Comparison of ENCODE assay signal across 19 cellular contexts in the genomic region with DNA sequence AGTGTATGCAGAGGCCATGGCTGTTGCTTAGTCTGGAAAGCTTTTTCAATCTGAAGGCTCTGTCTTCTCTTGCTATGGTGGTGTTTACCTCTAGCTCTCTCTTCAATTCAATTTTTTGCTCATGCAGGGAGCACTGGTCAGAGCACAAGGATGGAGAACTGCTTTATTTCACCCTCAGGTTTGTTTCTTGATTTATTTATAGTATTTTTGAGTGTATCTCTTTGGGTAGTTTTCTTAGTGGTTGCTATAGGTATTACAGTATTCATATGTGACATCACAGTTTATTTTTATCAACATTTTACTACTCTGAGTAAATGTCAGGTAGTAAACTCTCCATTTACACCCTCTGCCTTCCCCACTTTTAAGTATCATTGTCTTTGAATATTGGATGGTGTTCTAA.
DNase-seq lines count a peak whose midpoint lies in the region; ATAC-seq, FAIRE-seq and TF ChIP-seq lines count a peak whose summit lies in the region.
"Had no signal": no experiment of that assay in that cellular context is flagged by ENCODE, and none has a peak within 500 bp of the region (broad histone marks: within the 10 kb centered on the region; RNA-seq: fewer than 3 reads in every experiment).

No MANE protein-coding gene starts in this region.

- H3K56ac ChIP-seq in IMR-90 (ENCODE audit: extremely low read depth, insufficient read depth, low read length): no peak overlapping the region

- DNase-seq in D721Med (ENCODE audit: insufficient read length, low spot score): no peak
- no peak for DNase-seq in IMR-90
- no peak for DNase-seq in endodermal cell
- no peak for DNase-seq in osteoblast (ENCODE audit: insufficient read length, low spot score, missing footprints)
- DNase-seq in effector memory CD4-positive, alpha-beta T cell: no peak
- DNase-seq in DMS114 treated with DMSO at 0.1 percent for 48 hours (lab: John Stamatoyannopoulos, UW; ENCODE audit: unreplicated experiment): no peak
- DNase-seq in GM13976 (ENCODE audit: low spot score): no peak
- DNase-seq: activated CD4-positive, CD25-positive, alpha-beta regulatory T cell treated with anti-CD3 and anti-CD28 coated beads, Interleukin-2, amount 50 U/mL, for 72 hours; activated effector memory CD4-positive, alpha-beta T cell treated with Interleukin-2 at 50 U/mL for 16 hours; DMS 273 treated with DMSO at 0.1 percent for 48 hours; heart left ventricle; NCI-H187 treated with DMSO at 0.1 percent for 48 hours; NCI-H446; SHP77 treated with DMSO at 0.1 percent for 48 hours; stimulated activated CD4-positive, alpha-beta T cell treated with anti-CD3 and anti-CD28 coated beads, Interleukin-1b, Interleukin-23, amount 100 ng/mL, for 48 hours; T-helper 9 cell had no signal

- H3K9ac ChIP-seq in IMR-90 (ENCODE audit: low read depth, low read length): no peak overlapping the region
- H3K9ac ChIP-seq in endodermal cell (ENCODE audit: extremely low read depth, low read length, poor library complexity, severe bottlenecking): no peak overlapping the region

- H3K27me3 ChIP-seq in IMR-90 (ENCODE audit: control insufficient read depth, insufficient read depth, low read length) (no peaks in the 10 kb centered on the region), endodermal cell (ENCODE audit: control insufficient read depth, insufficient read depth, low read length, poor library complexity, severe bottlenecking) (no peaks in the 10 kb centered on the region), osteoblast (ENCODE audit: insufficient read depth, low read length) (no peaks in the 10 kb centered on the region)
- no peaks in the 10 kb centered on the region for H3K27me3 ChIP-seq in effector memory CD4-positive, alpha-beta T cell (replicated peaks; ENCODE audit: control insufficient read depth, insufficient read depth, low read length, poor library complexity, severe bottlenecking)
- H3K27me3 ChIP-seq: heart left ventricle had no signal

- TF ChIP-seq RAD21 in IMR-90 (IDR thresholded peaks at IDR 0.05; ENCODE audit: low read length): no peak

- peak overlapping the region; percentile 56; the same call in 1 of the 2 replicates for H3K23ac ChIP-seq in IMR-90 (ENCODE audit: low read depth, low read length)

- H3K79me1 ChIP-seq in IMR-90 (ENCODE audit: low read depth in 1 of 2, low read length in 2 of 2): peaks cover 13 to 29% of the 10 kb centered on the region in 2 experiments; a peak in 3 of 4 replicates

- intact Hi-C loops in IMR-90 (cut with micrococcal nuclease): loop anchor here (5.0 kb wide), 1 partner anchor 35 kb away; no protein-coding TSS in a partner anchor

- FAIRE-seq in D721Med (lab: Jason Lieb, UNC): peak; percentile 68
- FAIRE-seq: HTR-8/SVneo had no signal

- CTCF ChIA-PET in IMR-90 (lab: Yijun Ruan, JAX): no interaction called here

- no peak for ATAC-seq in IMR-90 (ENCODE audit: low read depth)
- no peak for ATAC-seq in GM18505 (IDR thresholded peaks at IDR 0.05; ENCODE audit: unreplicated experiment)
- ATAC-seq: heart left ventricle; natural killer cell treated with Interleukin-12 subunit alpha and Interleukin-12 subunit beta and Interleukin-15 and Interleukin-18, amount 100 ng/mL, for 72 hours had no signal

- no peaks in the 10 kb centered on the region for H3K27me3 Mint-ChIP-seq in endodermal cell (ENCODE audit: insufficient read depth)
- H3K27me3 Mint-ChIP-seq: natural killer cell treated with Interleukin-12 subunit alpha and Interleukin-12 subunit beta and Interleukin-15 and Interleukin-18, amount 100 ng/mL, for 72 hours had no signal

- H2BK5ac ChIP-seq in IMR-90 (ENCODE audit: low read depth, low read length, poor library complexity, severe bottlenecking): peak overlapping the region; percentile 96

- POLR2A ChIA-PET in IMR-90 (lab: Charles Lee; ENCODE audit: unreplicated experiment): no interaction called here

- H3K9me1 ChIP-seq in IMR-90 (ENCODE audit: insufficient read depth, low read length): no peaks in the 10 kb centered on the region

- H3K4me1 ChIP-seq in IMR-90 (ENCODE audit: control insufficient read depth, insufficient read depth, low read length) (peaks cover 7% of the 10 kb centered on the region), endodermal cell (ENCODE audit: control insufficient read depth, insufficient read depth, low read length) (no peaks in the 10 kb centered on the region), osteoblast (ENCODE audit: insufficient read depth, low read length) (peaks cover 38% of the 10 kb centered on the region)
- H3K4me1 ChIP-seq in effector memory CD4-positive, alpha-beta T cell (ENCODE audit: control insufficient read depth, insufficient read depth, low read length, poor library complexity, severe bottlenecking): no peaks in the 10 kb centered on the region

- peaks cover 13% of the 10 kb centered on the region for H3K9me3 Mint-ChIP-seq in endodermal cell

- dilution Hi-C loops in IMR-90 (cut with HindIII; ENCODE audit: low sequenced_read_pairs, unreplicated experiment): no loop called here

- H3K18ac ChIP-seq in IMR-90 (ENCODE audit: low read depth, low read length): peak overlapping the region; percentile 95

- H3K4me2 ChIP-seq in IMR-90 (ENCODE audit: low read depth, low read length) (peak overlapping the region; percentile 77; the same call in 1 of the 2 replicates), osteoblast (ENCODE audit: insufficient read depth, low read length) (peak overlapping the region; percentile 47)

- H4K8ac ChIP-seq in IMR-90 (ENCODE audit: low read depth in 2 of 2, low read length in 2 of 2): peak overlapping the region in 1 of 2 experiments; percentile 26; a peak in 1 of 4 replicates

- peak overlapping the region; percentile 93 for H2BK20ac ChIP-seq in IMR-90 (ENCODE audit: low read depth, low read length)

- H2BK15ac ChIP-seq in IMR-90 (ENCODE audit: low read depth, low read length): no peak overlapping the region; the same call in 2 of the 3 replicates

- peak overlapping the region; percentile 81; the same call in 1 of the 2 replicates for H4K5ac ChIP-seq in IMR-90 (ENCODE audit: low read depth, low read length)

- BruUV-seq in IMR-90 (replicated peaks; lab: Mats Ljungman, UMichigan): no TSS peak

- H3K4me1 Mint-ChIP-seq in endodermal cell: no peaks in the 10 kb centered on the region

- no peak overlapping the region for H3K4me3 Mint-ChIP-seq in endodermal cell
- H3K4me3 Mint-ChIP-seq: natural killer cell treated with Interleukin-12 subunit alpha and Interleukin-12 subunit beta and Interleukin-15 and Interleukin-18, amount 100 ng/mL, for 72 hours had no signal

- no peak overlapping the region for H3K4me3 ChIP-seq in IMR-90 (ENCODE audit: insufficient read depth, low read depth, low read length)
- no peak overlapping the region for H3K4me3 ChIP-seq in endodermal cell (ENCODE audit: low read length)
- H3K4me3 ChIP-seq in osteoblast (ENCODE audit: insufficient read depth, low read length): no peak overlapping the region
- H3K4me3 ChIP-seq in effector memory CD4-positive, alpha-beta T cell (ENCODE audit: insufficient read depth, low read depth, low read length, poor library complexity, severe bottlenecking): no peak overlapping the region
- H3K4me3 ChIP-seq: heart left ventricle had no signal

- H3K27ac ChIP-seq in IMR-90 (ENCODE audit: insufficient read depth, low read length) (no peak overlapping the region), endodermal cell (ENCODE audit: low read depth, low read length) (no peak overlapping the region), osteoblast (ENCODE audit: low read depth, low read length) (peak overlapping the region; percentile 96)
- H3K27ac ChIP-seq in effector memory CD4-positive, alpha-beta T cell (ENCODE audit: insufficient read depth, low read length, poor library complexity, severe bottlenecking): no peak overlapping the region
- H3K27ac ChIP-seq: heart left ventricle had no signal

- H2AK5ac ChIP-seq in IMR-90 (ENCODE audit: low read depth, low read length): peak overlapping the region; percentile 25; the same call in 1 of the 2 replicates

- no peak overlapping the region for H2AFZ ChIP-seq in IMR-90 (replicated peaks; ENCODE audit: low read length, poor library complexity)
- H2AFZ ChIP-seq in osteoblast (ENCODE audit: low read length): no peak overlapping the region

- H4K20me1 ChIP-seq in IMR-90 (ENCODE audit: insufficient read depth, low read length) (no peaks in the 10 kb centered on the region), osteoblast (ENCODE audit: insufficient read depth, low read length) (no peaks in the 10 kb centered on the region)

- H2BK120ac ChIP-seq in IMR-90 (ENCODE audit: low read depth, low read length): peak overlapping the region; percentile 90

- in situ Hi-C loops in IMR-90 (cut with MboI; ENCODE audit: low sequenced_read_pairs): no loop called here
- in situ Hi-C loops in GM13976 (cut with MboI; ENCODE audit: low sequenced_read_pairs, unreplicated experiment): no loop called here

- H3K27ac Mint-ChIP-seq in endodermal cell: no peak overlapping the region
- H3K27ac Mint-ChIP-seq: natural killer cell treated with Interleukin-12 subunit alpha and Interleukin-12 subunit beta and Interleukin-15 and Interleukin-18, amount 100 ng/mL, for 72 hours had no signal

- H3K36me3 Mint-ChIP-seq in endodermal cell (ENCODE audit: low read depth): no peaks in the 10 kb centered on the region
- H3K36me3 Mint-ChIP-seq: natural killer cell treated with Interleukin-12 subunit alpha and Interleukin-12 subunit beta and Interleukin-15 and Interleukin-18, amount 100 ng/mL, for 72 hours had no signal

- no peaks in the 10 kb centered on the region for H3K9me3 ChIP-seq in IMR-90 (ENCODE audit: control insufficient read depth, insufficient read depth, low read length)
- H3K9me3 ChIP-seq in endodermal cell (ENCODE audit: control insufficient read depth, low read length): no peaks in the 10 kb centered on the region
- no peaks in the 10 kb centered on the region for H3K9me3 ChIP-seq in osteoblast (ENCODE audit: low read depth, low read length)
- no peaks in the 10 kb centered on the region for H3K9me3 ChIP-seq in effector memory CD4-positive, alpha-beta T cell (ENCODE audit: control insufficient read depth, low read length)

- H3K4ac ChIP-seq in IMR-90 (ENCODE audit: low read depth, low read length): peak overlapping the region; percentile 88; the same call in 1 of the 2 replicates

- TF ChIP-seq CTCF in D721Med (IDR thresholded peaks at IDR 0.05; ENCODE audit: insufficient read depth, missing control alignments): no peak
- TF ChIP-seq CTCF in IMR-90 (conservative IDR thresholded peaks at IDR 0.05; ENCODE audit: low read depth, low read length): 0 out of 2 replicates have a peak, but pooled peaks have one; percentile 20
- TF ChIP-seq CTCF in endodermal cell (conservative IDR thresholded peaks at IDR 0.05): peak; percentile 58
- no peak for TF ChIP-seq CTCF in osteoblast (IDR thresholded peaks at IDR 0.05; ENCODE audit: extremely low read depth, low read depth, low read length)
- no peak for TF ChIP-seq CTCF in GM13976 (IDR thresholded peaks at IDR 0.05; ENCODE audit: borderline replicate concordance, control extremely low read depth, extremely low read depth, insufficient read depth, missing control alignments)

- H3K79me2 ChIP-seq in osteoblast (ENCODE audit: insufficient read depth, low read length): peaks cover 65% of the 10 kb centered on the region

- H3K36me3 ChIP-seq in IMR-90 (ENCODE audit: control insufficient read depth, insufficient read depth, low read length) (no peaks in the 10 kb centered on the region), endodermal cell (ENCODE audit: control insufficient read depth, insufficient read depth, low read length) (no peaks in the 10 kb centered on the region), osteoblast (ENCODE audit: insufficient read depth, low read length) (no peaks in the 10 kb centered on the region)
- H3K36me3 ChIP-seq in effector memory CD4-positive, alpha-beta T cell (ENCODE audit: control insufficient read depth, insufficient read depth, low read length): no peaks in the 10 kb centered on the region
- H3K36me3 ChIP-seq: heart left ventricle had no signal

- TF ChIP-seq POLR2A in IMR-90 (IDR thresholded peaks at IDR 0.05; ENCODE audit: low read depth, low read length) (no peak), GM18505 (IDR thresholded peaks at IDR 0.05; ENCODE audit: borderline replicate concordance, extremely low read depth, insufficient read depth, insufficient read length) (no peak)

- peak overlapping the region; percentile 88 for H4K91ac ChIP-seq in IMR-90 (ENCODE audit: insufficient read depth, low read depth, low read length)

- peak overlapping the region; percentile 73 for H3K14ac ChIP-seq in IMR-90 (replicated peaks; ENCODE audit: low read depth, low read length)

- no peak overlapping the region for H2AK9ac ChIP-seq in IMR-90 (replicated peaks; ENCODE audit: low read depth, low read length, poor library complexity)

Comparison
In these comparisons a context has a peak if more than half of its experiments do, and no peak if none do; other contexts are left out.
1. CTCF ChIP-seq: peak in IMR-90 (single experiment) and endodermal cell (single experiment); none in D721Med (single experiment), osteoblast (single experiment) and GM13976 (single experiment).